Comparison of ENCODE assay signal across 20 cellular contexts in the genomic region with DNA sequence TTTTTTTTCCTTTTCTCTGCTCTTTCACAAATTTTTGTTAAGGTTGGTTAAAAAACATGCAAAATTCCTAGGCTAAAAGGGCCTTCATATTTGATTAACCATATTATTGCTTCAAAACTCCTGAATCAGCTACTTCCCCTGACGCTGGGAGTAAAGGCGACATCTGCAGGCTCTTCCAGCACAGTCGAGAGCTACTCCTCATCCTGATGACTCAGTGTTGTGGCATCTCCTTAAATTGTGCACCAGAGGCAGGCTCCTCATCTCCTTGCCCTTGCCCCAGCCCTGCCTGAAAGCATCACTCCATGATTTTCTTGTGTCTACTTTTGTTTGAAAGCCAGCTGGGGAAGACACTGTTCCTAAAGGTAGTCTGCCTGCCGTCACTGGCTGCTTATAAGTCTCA. TPM values are rescaled to one million over a fixed set of nuclear protein-coding genes. Genes with fewer than 3 reads are reported as not detected.
DNase-seq lines count a peak whose midpoint lies in the region; ATAC-seq and TF ChIP-seq lines count a peak whose summit lies in the region.
"Had no signal": no experiment of that assay in that cellular context is flagged by ENCODE, and none has a peak within 500 bp of the region (broad histone marks: within the 10 kb centered on the region; RNA-seq: fewer than 3 reads in every experiment).

No MANE protein-coding gene starts in this region.

- H3K9me3 Mint-ChIP-seq in MCF 10A (ENCODE audit: unreplicated experiment): peaks cover 31% of the 10 kb centered on the region
- H3K9me3 Mint-ChIP-seq in WTC11: peaks cover 37% of the 10 kb centered on the region
- H3K9me3 Mint-ChIP-seq in natural killer cell treated with Interleukin-12 subunit alpha and Interleukin-12 subunit beta and Interleukin-15 and Interleukin-18, amount 100 ng/mL, for 72 hours: peaks cover 2% of the 10 kb centered on the region

- H3K36me3 Mint-ChIP-seq in MCF 10A (ENCODE audit: insufficient read depth, unreplicated experiment) (no peaks in the 10 kb centered on the region), WTC11 (peaks cover 15% of the 10 kb centered on the region)
- H3K36me3 Mint-ChIP-seq in natural killer cell treated with Interleukin-12 subunit alpha and Interleukin-12 subunit beta and Interleukin-15 and Interleukin-18, amount 100 ng/mL, for 72 hours: peaks cover 9% of the 10 kb centered on the region
- H3K36me3 Mint-ChIP-seq: IgD-negative memory B cell had no signal

- H3K27ac ChIP-seq in breast epithelium: no peak overlapping the region
- H3K27ac ChIP-seq: SJCRH30 had no signal

- TF ChIP-seq CTCF in MCF 10A (IDR thresholded peaks at IDR 0.05; ENCODE audit: unreplicated experiment): no peak
- TF ChIP-seq CTCF in breast epithelium (IDR thresholded peaks at IDR 0.05): no peak
- peak; percentile 17 for TF ChIP-seq CTCF in NB4 (IDR thresholded peaks at IDR 0.05; ENCODE audit: low read depth, low read length)
- TF ChIP-seq CTCF in WTC11 (IDR thresholded peaks at IDR 0.05): no peak

- no TSS peak for BruUV-seq in MCF 10A (replicated peaks; lab: Mats Ljungman, UMichigan)

- H3K4me3 Mint-ChIP-seq in MCF 10A (ENCODE audit: unreplicated experiment) (no peak overlapping the region), WTC11 (no peak overlapping the region)
- H3K4me3 Mint-ChIP-seq in natural killer cell treated with Interleukin-12 subunit alpha and Interleukin-12 subunit beta and Interleukin-15 and Interleukin-18, amount 100 ng/mL, for 72 hours: no peak overlapping the region
- H3K4me3 Mint-ChIP-seq: IgD-negative memory B cell had no signal

- POLR2A ChIA-PET in MCF 10A (lab: Yijun Ruan, JAX) (interaction anchor here (0.5 kb wide), 1 partner anchor 72 kb away, joined by 4 read pairs; no protein-coding TSS in a partner anchor), WTC11 (lab: Charles Lee) (no interaction called here)

- H3K4me1 Mint-ChIP-seq in MCF 10A (ENCODE audit: insufficient read depth, unreplicated experiment) (no peaks in the 10 kb centered on the region), WTC11 (0 out of 2 replicates have a peak, but pooled peaks cover 5% of the 10 kb centered on the region)
- no peaks in the 10 kb centered on the region for H3K4me1 Mint-ChIP-seq in natural killer cell treated with Interleukin-12 subunit alpha and Interleukin-12 subunit beta and Interleukin-15 and Interleukin-18, amount 100 ng/mL, for 72 hours (ENCODE audit: low read depth in 2 of 2)

- ATAC-seq in WTC11 (peak; percentile 73), HG03432 (IDR thresholded peaks at IDR 0.05; ENCODE audit: unreplicated experiment) (no peak)
- ATAC-seq in natural killer cell treated with Interleukin-12 subunit alpha and Interleukin-12 subunit beta and Interleukin-15 and Interleukin-18, amount 100 ng/mL, for 72 hours: no peak
- ATAC-seq: GM12878 had no signal

- H3K27me3 Mint-ChIP-seq in MCF 10A (ENCODE audit: insufficient read depth, unreplicated experiment) (no peaks in the 10 kb centered on the region), WTC11 (ENCODE audit: low read depth) (peaks cover 25% of the 10 kb centered on the region)
- H3K27me3 Mint-ChIP-seq in natural killer cell treated with Interleukin-12 subunit alpha and Interleukin-12 subunit beta and Interleukin-15 and Interleukin-18, amount 100 ng/mL, for 72 hours: peaks cover 23 to 51% of the 10 kb centered on the region in 2 donors
- H3K27me3 Mint-ChIP-seq: IgD-negative memory B cell had no signal

- H3K27ac Mint-ChIP-seq in MCF 10A (ENCODE audit: low read depth, unreplicated experiment) (no peak overlapping the region), WTC11 (no peak overlapping the region)
- no peak overlapping the region for H3K27ac Mint-ChIP-seq in natural killer cell treated with Interleukin-12 subunit alpha and Interleukin-12 subunit beta and Interleukin-15 and Interleukin-18, amount 100 ng/mL, for 72 hours
- H3K27ac Mint-ChIP-seq: IgD-negative memory B cell had no signal

- H3K9me3 ChIP-seq in breast epithelium: peaks cover 8 to 17% of the 10 kb centered on the region in 2 donors
- H3K9me3 ChIP-seq: SJCRH30 had no signal

- H3K27me3 ChIP-seq in breast epithelium: peaks cover 0 to 25% of the 10 kb centered on the region in 2 donors
- H3K27me3 ChIP-seq: SJCRH30 had no signal

- TF ChIP-seq POLR2A in breast epithelium (IDR thresholded peaks at IDR 0.05): no peak
- TF ChIP-seq POLR2A in NB4 (IDR thresholded peaks at IDR 0.05; ENCODE audit: extremely low read depth, insufficient read length): no peak

- no peaks in the 10 kb centered on the region for H3K36me3 ChIP-seq in breast epithelium
- H3K36me3 ChIP-seq: SJCRH30 had no signal

- CTCF ChIA-PET in MCF 10A (lab: Yijun Ruan, JAX) (interaction anchor here (0.6 to 1.7 kb wide), 3 partner anchors 9 to 89 kb away, joined by 4 to 6 read pairs (median 6); no protein-coding TSS in a partner anchor), WTC11 (lab: Charles Lee) (interaction anchor here (1.1 to 1.5 kb wide), 4 partner anchors 12 to 537 kb away, joined by 3 to 4 read pairs (median 3); no protein-coding TSS in a partner anchor)

- intact Hi-C loops in MCF 10A (cut with micrococcal nuclease): no loop called here
- intact Hi-C loops in breast epithelium (cut with DNase I; ENCODE audit: low total_unique reads): no loop called here

- H3K4me1 ChIP-seq in breast epithelium: no peaks in the 10 kb centered on the region
- H3K4me1 ChIP-seq: SJCRH30 had no signal

- DNase-seq in MCF 10A (ENCODE audit: unreplicated experiment) (peak; percentile 24), breast epithelium (ENCODE audit: low spot score in 2 of 2) (no peak), NB4 (ENCODE audit: low read depth) (peak; percentile 39), WTC11 (ENCODE audit: low spot score) (no peak), AG08396 (ENCODE audit: low spot score) (no peak)
- DNase-seq in natural killer cell treated with Interleukin-12 subunit alpha and Interleukin-12 subunit beta and Interleukin-15 and Interleukin-18, amount 100 ng/mL, for 72 hours (ENCODE audit: low spot score): no peak
- DNase-seq in activated CD4-positive, alpha-beta T cell treated with anti-CD3 and anti-CD28 coated beads, Interleukin-2, amount 50 U/mL, for 4 hours: no peak
- DNase-seq: AML-193; DMS53; GOT3; NCI-H1105; NCI-H1694 treated with DMSO at 0.1 percent for 48 hours; NCI-H69; NK-92 treated with Interleukin-12 subunit alpha and Interleukin-12 subunit beta, amount 100 ng/mL, for 24 hours; SJCRH30; SW 1271 had no signal

- H3K4me3 ChIP-seq in breast epithelium: no peak overlapping the region
- H3K4me3 ChIP-seq in NB4 (ENCODE audit: low read depth, low read length): no peak overlapping the region
- H3K4me3 ChIP-seq: GM12878, SJCRH30 had no signal

TF ChIP-seq in WTC11, 78 proteins besides CTCF, POLR2A, EP300 and RAD21 (continues in another document):
- TF ChIP-seq, protein P1, sequence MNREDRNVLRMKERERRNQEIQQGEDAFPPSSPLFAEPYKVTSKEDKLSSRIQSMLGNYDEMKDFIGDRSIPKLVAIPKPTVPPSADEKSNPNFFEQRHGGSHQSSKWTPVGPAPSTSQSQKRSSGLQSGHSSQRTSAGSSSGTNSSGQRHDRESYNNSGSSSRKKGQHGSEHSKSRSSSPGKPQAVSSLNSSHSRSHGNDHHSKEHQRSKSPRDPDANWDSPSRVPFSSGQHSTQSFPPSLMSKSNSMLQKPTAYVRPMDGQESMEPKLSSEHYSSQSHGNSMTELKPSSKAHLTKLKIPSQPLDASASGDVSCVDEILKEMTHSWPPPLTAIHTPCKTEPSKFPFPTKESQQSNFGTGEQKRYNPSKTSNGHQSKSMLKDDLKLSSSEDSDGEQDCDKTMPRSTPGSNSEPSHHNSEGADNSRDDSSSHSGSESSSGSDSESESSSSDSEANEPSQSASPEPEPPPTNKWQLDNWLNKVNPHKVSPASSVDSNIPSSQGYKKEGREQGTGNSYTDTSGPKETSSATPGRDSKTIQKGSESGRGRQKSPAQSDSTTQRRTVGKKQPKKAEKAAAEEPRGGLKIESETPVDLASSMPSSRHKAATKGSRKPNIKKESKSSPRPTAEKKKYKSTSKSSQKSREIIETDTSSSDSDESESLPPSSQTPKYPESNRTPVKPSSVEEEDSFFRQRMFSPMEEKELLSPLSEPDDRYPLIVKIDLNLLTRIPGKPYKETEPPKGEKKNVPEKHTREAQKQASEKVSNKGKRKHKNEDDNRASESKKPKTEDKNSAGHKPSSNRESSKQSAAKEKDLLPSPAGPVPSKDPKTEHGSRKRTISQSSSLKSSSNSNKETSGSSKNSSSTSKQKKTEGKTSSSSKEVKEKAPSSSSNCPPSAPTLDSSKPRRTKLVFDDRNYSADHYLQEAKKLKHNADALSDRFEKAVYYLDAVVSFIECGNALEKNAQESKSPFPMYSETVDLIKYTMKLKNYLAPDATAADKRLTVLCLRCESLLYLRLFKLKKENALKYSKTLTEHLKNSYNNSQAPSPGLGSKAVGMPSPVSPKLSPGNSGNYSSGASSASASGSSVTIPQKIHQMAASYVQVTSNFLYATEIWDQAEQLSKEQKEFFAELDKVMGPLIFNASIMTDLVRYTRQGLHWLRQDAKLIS (CRISPR knock-in tag; IDR thresholded peaks at IDR 0.05; ENCODE audit: borderline replicate concordance): no peak
- TF ChIP-seq SMAD3 (CRISPR knock-in tag; IDR thresholded peaks at IDR 0.05; ENCODE audit: borderline replicate concordance): no peak
- TF ChIP-seq CDX4 (CRISPR knock-in tag; IDR thresholded peaks at IDR 0.05; ENCODE audit: borderline replicate concordance): no peak
- no peak for TF ChIP-seq EMX1 (CRISPR knock-in tag; IDR thresholded peaks at IDR 0.05)
- no peak for TF ChIP-seq RELA (CRISPR knock-in tag; IDR thresholded peaks at IDR 0.05; ENCODE audit: borderline replicate concordance)
- TF ChIP-seq CREM (CRISPR knock-in tag; IDR thresholded peaks at IDR 0.05): no peak

RNA-seq across cellular contexts. Expression of gene SOX1, which starts 24.5 kb away (rescaled TPM):
- total RNA-seq in MCF 10A (2022) (not detected in 2 replicates), breast epithelium (not detected), WTC11 (2021) (0.15 to 0.25 TPM (median 0.18 TPM) in 3 replicates)
- not detected for total RNA-seq in natural killer cell treated with Interleukin-12 subunit alpha and Interleukin-12 subunit beta and Interleukin-15 and Interleukin-18, amount 100 ng/mL, for 72 hours
- total RNA-seq: G401, GM12878, SJCRH30 had no signal

Comparison
In these comparisons a context has a peak if more than half of its experiments do, and no peak if none do; other contexts are left out.
1. DNase-seq: peak in MCF 10A (single experiment) and NB4 (single experiment); none in breast epithelium (0 of 2), WTC11 (single experiment), natural killer cell treated with Interleukin-12 subunit alpha and Interleukin-12 subunit beta and Interleukin-15 and Interleukin-18, amount 100 ng/mL, for 72 hours (single experiment), AG08396 (single experiment) and activated CD4-positive, alpha-beta T cell treated with anti-CD3 and anti-CD28 coated beads, Interleukin-2, amount 50 U/mL, for 4 hours (0 of 2).